16 cellular contexts compared by ENCODE assay signal in the genomic region with DNA sequence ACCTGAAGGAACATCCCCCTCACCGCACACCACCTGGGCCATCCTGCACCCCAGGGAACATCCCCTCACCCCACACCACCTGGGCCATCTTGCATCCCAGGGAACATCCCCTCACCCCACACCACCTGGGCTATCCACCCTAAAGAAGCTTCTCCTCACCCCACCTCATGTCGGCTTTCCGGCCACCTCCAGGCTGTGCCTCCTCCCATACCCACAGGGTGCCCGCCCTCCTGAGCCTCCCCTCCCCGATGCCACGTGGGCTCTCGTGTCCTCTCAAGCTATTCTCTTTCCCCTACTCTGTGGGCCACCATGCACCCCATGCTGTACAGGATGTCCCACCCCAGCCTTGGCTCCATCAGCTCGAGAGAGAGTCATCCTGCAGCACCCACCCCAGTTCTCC. TPM values are rescaled to one million over a fixed set of nuclear protein-coding genes. Genes with fewer than 3 reads are reported as not detected.
A peak's percentile ranks its signal among the peaks of the same experiment; 100 is the strongest.
DNase-seq lines count a peak whose midpoint lies in the region; ATAC-seq and TF ChIP-seq lines count a peak whose summit lies in the region.
"Had no signal": no experiment of that assay in that cellular context is flagged by ENCODE, and none has a peak within 500 bp of the region (broad histone marks: within the 10 kb centered on the region; RNA-seq: fewer than 3 reads in every experiment).

No MANE protein-coding gene starts in this region.

- H3K23ac ChIP-seq in neuronal stem cell (ENCODE audit: low read depth, low read length, poor library complexity): peak overlapping the region; percentile 56

- H3K4ac ChIP-seq in neuronal stem cell (ENCODE audit: low read length): no peak overlapping the region

- ATAC-seq in Right ventricle myocardium inferior: no peak
- ATAC-seq: CD8-positive, alpha-beta T cell; GM23338 had no signal

- no peak overlapping the region for H4K91ac ChIP-seq in neuronal stem cell (ENCODE audit: low read depth, low read length, poor library complexity)

- H2AK5ac ChIP-seq in neuronal stem cell (ENCODE audit: low read depth, low read length): no peak overlapping the region

- H4K8ac ChIP-seq in neuronal stem cell (ENCODE audit: low read depth, low read length): no peak overlapping the region

- H3K4me1 ChIP-seq in left ventricle myocardium inferior (peaks cover 69% of the 10 kb centered on the region), neuronal stem cell (ENCODE audit: control insufficient read depth in 2 of 2, insufficient read depth in 1 of 2, low read depth in 1 of 2, low read length in 2 of 2) (peaks cover 0 to 3% of the 10 kb centered on the region in 2 donors)

- H3K36me3 ChIP-seq in left ventricle myocardium inferior (peaks cover 46% of the 10 kb centered on the region), neuronal stem cell (replicated peaks in 1 of 2; ENCODE audit: control insufficient read depth in 2 of 2, insufficient read depth in 2 of 2, low read length in 2 of 2) (no peaks in the 10 kb centered on the region)

- H3K4me2 ChIP-seq in neuronal stem cell (ENCODE audit: insufficient read depth, low read length, poor library complexity, severe bottlenecking): no peak overlapping the region
- H3K4me2 ChIP-seq: GM23338 had no signal

- H2BK120ac ChIP-seq in neuronal stem cell (ENCODE audit: low read depth, low read length): no peak overlapping the region

- H2BK15ac ChIP-seq in neuronal stem cell (ENCODE audit: low read length): no peak overlapping the region

- H2BK5ac ChIP-seq in neuronal stem cell (ENCODE audit: low read length): no peak overlapping the region

- TF ChIP-seq CTCF in left ventricle myocardium inferior (IDR thresholded peaks at IDR 0.05; ENCODE audit: borderline replicate concordance): no peak

- no peak overlapping the region for H3K9ac ChIP-seq in neuronal stem cell (ENCODE audit: low read depth, low read length, poor library complexity)

- no peak overlapping the region for H2BK12ac ChIP-seq in neuronal stem cell (ENCODE audit: low read length)

- intact Hi-C loops in left ventricle myocardium inferior (cut with micrococcal nuclease): no loop called here
- intact Hi-C loops in Right ventricle myocardium inferior (cut with DNase I): no loop called here

- H3K4me3 ChIP-seq in left ventricle myocardium inferior (no peak overlapping the region), neuronal stem cell (ENCODE audit: low read length in 2 of 2) (no peak overlapping the region)
- H3K4me3 ChIP-seq: GM23338 had no signal

- H3K27ac ChIP-seq in left ventricle myocardium inferior (replicated peaks): peak overlapping the region; percentile 79
- no peak overlapping the region for H3K27ac ChIP-seq in neuronal stem cell (replicated peaks; ENCODE audit: low read length)
- H3K27ac ChIP-seq: 22Rv1 had no signal

- no peak overlapping the region for H2AFZ ChIP-seq in neuronal stem cell (ENCODE audit: low read length)
- H2AFZ ChIP-seq: GM23338 had no signal

- H3K27me3 ChIP-seq in left ventricle myocardium inferior (ENCODE audit: low read depth) (no peaks in the 10 kb centered on the region), neuronal stem cell (ENCODE audit: control insufficient read depth in 3 of 3, insufficient read depth in 3 of 3, low read depth in 1 of 3, low read length in 3 of 3) (peaks cover 0 to 10% (median 0%) of the 10 kb centered on the region in 3 experiments)

- H3K9me3 ChIP-seq in left ventricle myocardium inferior (replicated peaks) (no peaks in the 10 kb centered on the region), neuronal stem cell (replicated peaks in 1 of 2; ENCODE audit: control insufficient read depth in 2 of 2, insufficient read depth in 1 of 2, low read depth in 1 of 2, low read length in 2 of 2) (peaks cover 0 to 3% of the 10 kb centered on the region in 2 donors)

- WGBS in neuronal stem cell (ENCODE audit: extremely low coverage in 2 of 2, insufficient read length in 2 of 2, insufficient replicate concordance in 1 of 2), 2 donors: no CpG with 5 or more reads among the region's 8 CpGs

- no peak overlapping the region for H3K14ac ChIP-seq in neuronal stem cell (ENCODE audit: low read length)

- H3K79me1 ChIP-seq in neuronal stem cell (ENCODE audit: low read depth, low read length): no peaks in the 10 kb centered on the region

- DNase-seq in activated CD8-positive, alpha-beta memory T cell treated with anti-CD3 and anti-CD28 coated beads, Interleukin-2, amount 50 U/mL, for 48 hours: peak; percentile 38
- DNase-seq in activated CD8-positive, alpha-beta memory T cell treated with anti-CD3 and anti-CD28 coated beads for 24 hours: no peak
- DNase-seq in left ventricle myocardium inferior (no peak), Right ventricle myocardium inferior (ENCODE audit: missing footprints) (no peak), neuronal stem cell (ENCODE audit: low spot score) (no peak), NOMO-1 treated with DMSO at 0.1 percent for 48 hours (lab: John Stamatoyannopoulos, UW; ENCODE audit: unreplicated experiment) (no peak)
- DNase-seq in activated CD4-positive, CD25-positive, alpha-beta regulatory T cell treated with anti-CD3 and anti-CD28 coated beads, Interleukin-2, amount 50 U/mL, for 72 hours: no peak
- DNase-seq: CD8-positive, alpha-beta T cell; COR-L47; DMS153; DMS79 treated with DMSO at 0.1 percent for 48 hours; EL; H9 had no signal

- H3K18ac ChIP-seq in neuronal stem cell (ENCODE audit: low read length): peak overlapping the region; percentile 13

RNA-seq across cellular contexts. Expression of a gene that starts 18.0 kb away (rescaled TPM):
- total RNA-seq in left ventricle myocardium inferior: 256 TPM
- total RNA-seq in Right ventricle myocardium inferior: 261 TPM
- 0.10 TPM for polyA plus RNA-seq in neuronal stem cell (2013, experiment 1 of 2)
- polyA plus RNA-seq in neuronal stem cell (2013, experiment 2 of 2): 0.11 TPM
- total RNA-seq: CD8-positive, alpha-beta T cell had no signal
- polyA plus RNA-seq: CD14-positive monocyte had no signal

RNA-seq across cellular contexts. Expression of a gene that starts 40.7 kb away (rescaled TPM):
- total RNA-seq in left ventricle myocardium inferior (1.4 TPM), Right ventricle myocardium inferior (2.5 TPM)
- polyA plus RNA-seq in neuronal stem cell (2013, experiment 1 of 2): 62.3 TPM
- 65.4 TPM for polyA plus RNA-seq in neuronal stem cell (2013, experiment 2 of 2)

RNA-seq across cellular contexts. Expression of a gene that starts 41.1 kb away (rescaled TPM):
- 74.6 TPM for total RNA-seq in left ventricle myocardium inferior
- total RNA-seq in Right ventricle myocardium inferior: 86.9 TPM
- 41.2 TPM for polyA plus RNA-seq in neuronal stem cell (2013, experiment 1 of 2)
- polyA plus RNA-seq in neuronal stem cell (2013, experiment 2 of 2): 42.9 TPM
